Comparison of ENCODE assay signal across 18 cellular contexts in genomic region chr3:52349131-52349530, GRCh38.
"Had no signal": no experiment of that assay in that cellular context is flagged by ENCODE, and none has a peak within 500 bp of the region (broad histone marks: within the 10 kb centered on the region; RNA-seq: fewer than 3 reads in every experiment).

No MANE protein-coding gene starts in this region.

- H3K9me3 ChIP-seq: esophagus muscularis mucosa, gastrocnemius medialis, heart right ventricle, suprapubic skin, thyroid gland, upper lobe of left lung, vagina had no signal

- H3K27me3 ChIP-seq: esophagus muscularis mucosa, gastrocnemius medialis, heart right ventricle, suprapubic skin, thyroid gland, upper lobe of left lung, vagina had no signal

- H3K27me3 Mint-ChIP-seq: naive B cell had no signal

- ATAC-seq: gastrocnemius medialis; heart right ventricle; left cardiac atrium; stimulated activated naive CD8-positive, alpha-beta T cell treated with anti-CD3 and anti-CD28 coated beads, Interleukin-15, Interleukin-2, amounts not matched to agents 100 U/mL and 50 U/mL, for 24 hours had no signal

- H3K4me1 ChIP-seq: upper lobe of left lung had no signal

- DNase-seq: cortex of kidney; effector memory CD4-positive, alpha-beta T cell; gastrocnemius medialis; heart right ventricle; immature natural killer cell; left cardiac atrium; mesendoderm; naive B cell; small intestine; stimulated activated CD4-positive, alpha-beta T cell treated with anti-CD3 and anti-CD28 coated beads, Interleukin-2, amount 100 ng/mL, for 48 hours; stimulated activated naive CD8-positive, alpha-beta T cell treated with anti-CD3 and anti-CD28 coated beads, Interleukin-15, Interleukin-2, amounts not matched to agents 100 U/mL and 50 U/mL, for 24 hours; thyroid gland had no signal

- H3K36me3 ChIP-seq: thyroid gland, vagina had no signal

- H3K27ac ChIP-seq: epithelial cell of prostate, esophagus muscularis mucosa, gastrocnemius medialis, heart right ventricle, suprapubic skin, thyroid gland, upper lobe of left lung, vagina had no signal

- H3K4me3 ChIP-seq: esophagus muscularis mucosa, gastrocnemius medialis, heart right ventricle, suprapubic skin, thyroid gland, upper lobe of left lung, vagina had no signal

- H3K4me1 Mint-ChIP-seq: nephron had no signal

- H3K9me3 Mint-ChIP-seq: immature natural killer cell, naive B cell, nephron had no signal

- H3K27ac Mint-ChIP-seq: immature natural killer cell, nephron had no signal

- H3K4me3 Mint-ChIP-seq: immature natural killer cell, naive B cell, nephron had no signal
